In genomic region chr2:219285348-219285685, GRCh38 we compare ENCODE assay signal across 24 cellular contexts. TPM values are rescaled to one million over a fixed set of nuclear protein-coding genes. Genes with fewer than 3 reads are reported as not detected.
A peak's percentile ranks its signal among the peaks of the same experiment; 100 is the strongest.
DNase-seq lines count a peak whose midpoint lies in the region; ATAC-seq and TF ChIP-seq lines count a peak whose summit lies in the region.
"Had no signal": no experiment of that assay in that cellular context is flagged by ENCODE, and none has a peak within 500 bp of the region (broad histone marks: within the 10 kb centered on the region; RNA-seq: fewer than 3 reads in every experiment).

No MANE protein-coding gene starts in this region.

- H3K4me1 ChIP-seq in BLaER1 (peaks cover 75% of the 10 kb centered on the region), esophagus (ENCODE audit: control insufficient read depth in 2 of 2, insufficient read depth in 2 of 2, low read length in 1 of 2) (peaks cover 3 to 41% of the 10 kb centered on the region in 2 donors), right lobe of liver (peaks cover 0 to under 1% (median 0%) of the 10 kb centered on the region in 4 donors)

- H3K27me3 ChIP-seq in BLaER1 (no peaks in the 10 kb centered on the region), esophagus (ENCODE audit: control insufficient read depth in 1 of 2, insufficient read depth in 2 of 2, low read length in 2 of 2) (no peaks in the 10 kb centered on the region), right lobe of liver (no peaks in the 10 kb centered on the region)
- H3K27me3 ChIP-seq: gastrocnemius medialis, thyroid gland had no signal

- H3K4me3 ChIP-seq in BLaER1 (peak overlapping the region; percentile 25), esophagus (ENCODE audit: low read depth in 1 of 2, low read length in 2 of 2) (no peak overlapping the region), right lobe of liver (no peak overlapping the region)
- H3K4me3 ChIP-seq: A549, gastrocnemius medialis, thyroid gland had no signal

- peak overlapping the region; percentile 99 for H3K4me2 ChIP-seq in BLaER1
- H3K4me2 ChIP-seq: A549 had no signal

- H3K27me3 Mint-ChIP-seq in T-helper 17 cell (no peaks in the 10 kb centered on the region), osteocyte (ENCODE audit: unreplicated experiment) (no peaks in the 10 kb centered on the region)

- ATAC-seq in T-helper 17 cell (no peak), HG03045 (IDR thresholded peaks at IDR 0.05; ENCODE audit: unreplicated experiment) (no peak), right lobe of liver (no peak), left lobe of liver (no peak)

- intact Hi-C loops in right lobe of liver (cut with DNase I), result no loop called here

- H3K36me3 ChIP-seq in BLaER1 (peaks cover 9% of the 10 kb centered on the region; the same call in 1 of the 2 replicates), esophagus (ENCODE audit: control insufficient read depth in 2 of 2, insufficient read depth in 2 of 2, low read length in 1 of 2) (peaks cover 0 to 30% of the 10 kb centered on the region in 2 donors), right lobe of liver (peaks cover 0 to 48% (median 10%) of the 10 kb centered on the region in 4 donors)

- H3K9me3 ChIP-seq in BLaER1 (no peaks in the 10 kb centered on the region), T-helper 17 cell (ENCODE audit: control insufficient read depth, low read length, poor library complexity, severe bottlenecking) (no peaks in the 10 kb centered on the region), esophagus (ENCODE audit: control insufficient read depth in 2 of 2, insufficient read depth in 1 of 2, low read depth in 1 of 2, low read length in 1 of 2) (no peaks in the 10 kb centered on the region), right lobe of liver (no peaks in the 10 kb centered on the region)
- H3K9me3 ChIP-seq: A549, gastrocnemius medialis, thyroid gland had no signal

- DNase-seq in T-helper 17 cell (no peak), osteocyte (ENCODE audit: extremely low spot score, unreplicated experiment) (no peak), right lobe of liver (no peak), KG1 (lab: John Stamatoyannopoulos, UW) (no peak), left lobe of liver (ENCODE audit: low spot score) (no peak)
- DNase-seq: activated CD4-positive, CD25-positive, alpha-beta regulatory T cell; activated CD8-positive, alpha-beta memory T cell treated with anti-CD3 and anti-CD28 coated beads for 24 hours; amniotic stem cell; GF-D8; HCEC 1CT; NCI-H1694 treated with DMSO at 0.1 percent for 48 hours; NCI-H510A treated with DMSO at 0.1 percent for 48 hours; SHP77 treated with DMSO at 0.1 percent for 48 hours; small intestine; thyroid gland had no signal

- TF ChIP-seq POLR2A in right lobe of liver (IDR thresholded peaks at IDR 0.05), result no peak

- TF ChIP-seq CTCF in osteocyte (IDR thresholded peaks at IDR 0.05), result no peak
- no peak for TF ChIP-seq CTCF in right lobe of liver (IDR thresholded peaks at IDR 0.05)

- H3K27ac Mint-ChIP-seq in T-helper 17 cell (peak overlapping the region; percentile 75), osteocyte (ENCODE audit: unreplicated experiment) (peak overlapping the region; percentile 65)
- H3K27ac Mint-ChIP-seq: T-helper 1 cell treated with Interleukin-12 subunit alpha and Interleukin-12 subunit beta and Interleukin-4 antibody, amounts not matched to agents 30 μg/mL and 1 μg/mL, for 36 hours had no signal

- H3K4me1 Mint-ChIP-seq in T-helper 17 cell (peaks cover 6% of the 10 kb centered on the region), osteocyte (ENCODE audit: unreplicated experiment) (peaks cover 31% of the 10 kb centered on the region)

- H3K4me3 Mint-ChIP-seq in T-helper 17 cell (no peak overlapping the region), osteocyte (ENCODE audit: unreplicated experiment) (no peak overlapping the region)
- H3K4me3 Mint-ChIP-seq: CD14-positive monocyte; T-helper 1 cell treated with Interleukin-12 subunit alpha and Interleukin-12 subunit beta and Interleukin-4 antibody, amounts not matched to agents 30 μg/mL and 1 μg/mL, for 36 hours had no signal

- 71 to 75% methylated on average over 13 of the region's 13 CpGs for WGBS in esophagus, 2 donors
- 93% methylated on average over 6 of the region's 13 CpGs for WGBS in right lobe of liver (ENCODE audit: insufficient coverage, low coverage, low lambda C conversion rate, missing lambda C conversion rate)

- no peaks in the 10 kb centered on the region for H3K9me3 Mint-ChIP-seq in osteocyte (ENCODE audit: unreplicated experiment)
- H3K9me3 Mint-ChIP-seq: CD14-positive monocyte; T-helper 1 cell treated with Interleukin-12 subunit alpha and Interleukin-12 subunit beta and Interleukin-4 antibody, amounts not matched to agents 30 μg/mL and 1 μg/mL, for 36 hours had no signal

- peaks cover 30% of the 10 kb centered on the region; the same call in 1 of the 2 replicates for H4K20me1 ChIP-seq in BLaER1

- H3K9ac ChIP-seq in BLaER1, result peak overlapping the region; percentile 17

- H3K27ac ChIP-seq in BLaER1, result peak overlapping the region; percentile 28; the same call in 1 of the 2 replicates
- H3K27ac ChIP-seq in esophagus (ENCODE audit: low read depth in 2 of 2, low read length in 1 of 2), result peak overlapping the region; percentile 75 to 88
- no peak overlapping the region for H3K27ac ChIP-seq in right lobe of liver
- H3K27ac ChIP-seq: thyroid gland had no signal

- peaks cover 4% of the 10 kb centered on the region for H3K36me3 Mint-ChIP-seq in T-helper 17 cell (ENCODE audit: low read depth)
- H3K36me3 Mint-ChIP-seq in osteocyte (ENCODE audit: unreplicated experiment), result peaks cover 8% of the 10 kb centered on the region

RNA-seq across cellular contexts. Expression of gene DNAJB2, which starts 6.2 kb away (rescaled TPM):
- total RNA-seq in T-helper 17 cell (100 to 1,000 TPM; 101 to 120 TPM), osteocyte (38.6 and 43.3 TPM in 2 replicates), right lobe of liver (10 to 100 TPM; 32.6 to 52.1 (median 39.9) TPM), left lobe of liver (40.9 TPM)
- 10 to 100 TPM; 42.4 to 47.8 TPM for polyA plus RNA-seq in esophagus

RNA-seq across cellular contexts. Expression of gene PTPRN, which starts 23.9 kb away (rescaled TPM):
- total RNA-seq in T-helper 17 cell, result 1 to 10 TPM in 1 of 2 donors, not detected in 1; 2.6 TPM
- under 1 TPM; 0.02 to 0.14 TPM for polyA plus RNA-seq in esophagus
- 0.24 TPM in 1 of 2 replicates, not detected in the other for total RNA-seq in osteocyte
- total RNA-seq in right lobe of liver, result under 1 TPM in 1 of 6 experiments, not detected in 5; 0.31 TPM
- not detected for total RNA-seq in left lobe of liver
- total RNA-seq: gastrocnemius medialis, posterior vena cava had no signal
- polyA plus RNA-seq: CD14-positive monocyte, liver had no signal

RNA-seq across cellular contexts. Expression of gene TUBA4A, which starts 31.6 kb away (rescaled TPM):
- total RNA-seq in T-helper 17 cell (100 to 1,000 TPM; 107 to 184 TPM), osteocyte (6.9 and 7.9 TPM in 2 replicates), right lobe of liver (100 to 1,000 TPM in 1 of 6 experiments, 10 to 100 TPM in 5; 14.9 to 114 (median 35.6) TPM), left lobe of liver (29.0 TPM)
- 100 to 1,000 TPM in 1 of 2 donors, 10 to 100 TPM in 1; 89.0 to 161 TPM for polyA plus RNA-seq in esophagus

RNA-seq across cellular contexts. Expression of gene TUBA4B, which starts 32.3 kb away (rescaled TPM):
- total RNA-seq in T-helper 17 cell, result not detected
- polyA plus RNA-seq in esophagus, result under 1 TPM in 1 of 2 donors, not detected in 1; 0.02 TPM
- not detected in 2 replicates for total RNA-seq in osteocyte
- total RNA-seq in right lobe of liver, result 1 to 10 TPM in 1 of 6 experiments, under 1 TPM in 3, not detected in 2; 0.27 to 2.0 (median 0.57) TPM
- total RNA-seq in left lobe of liver, result not detected
- total RNA-seq: gastrocnemius medialis, posterior vena cava, thyroid gland had no signal
- polyA plus RNA-seq: CD14-positive monocyte had no signal

RNA-seq across cellular contexts. Expression of gene STK16, which starts 40.0 kb away (rescaled TPM):
- total RNA-seq in T-helper 17 cell (10 to 100 TPM; 11.9 to 17.2 TPM), osteocyte (28.3 and 29.4 TPM in 2 replicates), right lobe of liver (10 to 100 TPM; 17.7 to 28.1 (median 21.9) TPM), left lobe of liver (24.4 TPM)
- polyA plus RNA-seq in esophagus, result 10 to 100 TPM; 20.4 to 33.3 TPM

Comparison
In these comparisons a context has a peak if more than half of its experiments do, and no peak if none do; other contexts are left out.
1. H3K27ac ChIP-seq: peak in BLaER1 (single experiment) and esophagus (2 of 2); none in right lobe of liver (0 of 3).